ENCODE assay signal across 11 cellular contexts in genomic region chr7:76267107-76267834, GRCh38. TPM values are rescaled to one million over a fixed set of nuclear protein-coding genes. Genes with fewer than 3 reads are reported as not detected.
A peak's percentile ranks its signal among the peaks of the same experiment; 100 is the strongest.
DNase-seq lines count a peak whose midpoint lies in the region; ATAC-seq and TF ChIP-seq lines count a peak whose summit lies in the region.
"Had no signal": no experiment of that assay in that cellular context is flagged by ENCODE, and none has a peak within 500 bp of the region (broad histone marks: within the 10 kb centered on the region; RNA-seq: fewer than 3 reads in every experiment).

No MANE protein-coding gene starts in this region.

- intact Hi-C loops in gastrocnemius medialis (cut with DNase I; ENCODE audit: low total_unique reads): no loop called here
- intact Hi-C loops in thyroid gland (cut with DNase I): no loop called here

- H3K27me3 ChIP-seq in gastrocnemius medialis (peaks cover 20 to 35% (median 22%) of the 10 kb centered on the region in 3 donors), thyroid gland (peaks cover 10% of the 10 kb centered on the region)

- no peak for TF ChIP-seq CTCF in GM12864 (IDR thresholded peaks at IDR 0.05; ENCODE audit: low read depth, low read length, missing control alignments)
- no peak for TF ChIP-seq CTCF in fibroblast of the aortic adventitia (IDR thresholded peaks at IDR 0.05; ENCODE audit: insufficient read depth, low read length)
- no peak for TF ChIP-seq CTCF in gastrocnemius medialis (IDR thresholded peaks at IDR 0.05 in 4 of 5, conservative IDR thresholded peaks at IDR 0.05 in 1 of 5)
- TF ChIP-seq CTCF in thyroid gland (IDR thresholded peaks at IDR 0.05): no peak

- no peaks in the 10 kb centered on the region for H3K9me3 ChIP-seq in gastrocnemius medialis
- H3K9me3 ChIP-seq in thyroid gland: no peaks in the 10 kb centered on the region

- H3K4me1 ChIP-seq in gastrocnemius medialis (peaks cover 0 to 5% of the 10 kb centered on the region in 2 donors), thyroid gland (peaks cover 8 to 15% of the 10 kb centered on the region in 2 donors)
- H3K4me1 ChIP-seq: foreskin keratinocyte had no signal

- ATAC-seq in gastrocnemius medialis (no peak), GM18861 (IDR thresholded peaks at IDR 0.05; ENCODE audit: unreplicated experiment) (no peak)
- ATAC-seq: foreskin keratinocyte had no signal

- 1 to 3% methylated on average over 8 to 9 of the region's 67 CpGs for WGBS in thyroid gland, 2 donors

- H3K36me3 ChIP-seq in gastrocnemius medialis: no peaks in the 10 kb centered on the region
- H3K36me3 ChIP-seq in thyroid gland: no peaks in the 10 kb centered on the region

- H3K4me3 ChIP-seq in GM12864 (ENCODE audit: low read depth, low read length): peak overlapping the region; percentile 12; the same call in 1 of the 2 replicates
- H3K4me3 ChIP-seq in fibroblast of the aortic adventitia (ENCODE audit: low read depth, low read length): peak overlapping the region; percentile 13
- peak overlapping the region in 3 of 4 donors; percentile 22 to 43 (median 35) for H3K4me3 ChIP-seq in gastrocnemius medialis
- peak overlapping the region in 1 of 3 donors; percentile 20 for H3K4me3 ChIP-seq in thyroid gland (replicated peaks in 1 of 3)

- TF ChIP-seq POLR2A in gastrocnemius medialis (IDR thresholded peaks at IDR 0.05) (no peak), thyroid gland (IDR thresholded peaks at IDR 0.05) (no peak)

- in situ Hi-C loops in gastrocnemius medialis (cut with MboI; ENCODE audit: low sequenced_read_pairs in 4 of 4): no loop called here

- no peak overlapping the region for H3K27ac ChIP-seq in gastrocnemius medialis
- H3K27ac ChIP-seq in thyroid gland: no peak overlapping the region
- H3K27ac ChIP-seq: foreskin keratinocyte, RWPE1, skin epidermis had no signal

- DNase-seq in GM12864 (ENCODE audit: low read depth) (no peak), NCI-H69 (lab: John Stamatoyannopoulos, UW) (peak; percentile 51), fibroblast of the aortic adventitia (ENCODE audit: low read depth) (no peak), gastrocnemius medialis (no peak), thyroid gland (no peak), H4 (ENCODE audit: low spot score) (no peak)
- DNase-seq: activated effector memory CD4-positive, alpha-beta T cell treated with anti-CD3 and anti-CD28 coated beads, Interleukin-2, amount 50 U/mL, for 16 hours; foreskin keratinocyte had no signal

RNA-seq across cellular contexts. Expression of gene HSPB1, which starts 35.2 kb away (rescaled TPM):
- total RNA-seq in fibroblast of the aortic adventitia (ENCODE audit: low replicate concordance) (91.8 and 128 TPM in 2 replicates), gastrocnemius medialis (1,000 to 10,000 TPM; 1,878 to 2,898 (median 2,185) TPM), thyroid gland (100 to 1,000 TPM; 388 to 879 (median 551) TPM)
- total RNA-seq in H4 (2014; rRNA removed; shearing (Covaris generic)): 57.6 and 97.6 TPM in 2 replicates
